In the genomic region with DNA sequence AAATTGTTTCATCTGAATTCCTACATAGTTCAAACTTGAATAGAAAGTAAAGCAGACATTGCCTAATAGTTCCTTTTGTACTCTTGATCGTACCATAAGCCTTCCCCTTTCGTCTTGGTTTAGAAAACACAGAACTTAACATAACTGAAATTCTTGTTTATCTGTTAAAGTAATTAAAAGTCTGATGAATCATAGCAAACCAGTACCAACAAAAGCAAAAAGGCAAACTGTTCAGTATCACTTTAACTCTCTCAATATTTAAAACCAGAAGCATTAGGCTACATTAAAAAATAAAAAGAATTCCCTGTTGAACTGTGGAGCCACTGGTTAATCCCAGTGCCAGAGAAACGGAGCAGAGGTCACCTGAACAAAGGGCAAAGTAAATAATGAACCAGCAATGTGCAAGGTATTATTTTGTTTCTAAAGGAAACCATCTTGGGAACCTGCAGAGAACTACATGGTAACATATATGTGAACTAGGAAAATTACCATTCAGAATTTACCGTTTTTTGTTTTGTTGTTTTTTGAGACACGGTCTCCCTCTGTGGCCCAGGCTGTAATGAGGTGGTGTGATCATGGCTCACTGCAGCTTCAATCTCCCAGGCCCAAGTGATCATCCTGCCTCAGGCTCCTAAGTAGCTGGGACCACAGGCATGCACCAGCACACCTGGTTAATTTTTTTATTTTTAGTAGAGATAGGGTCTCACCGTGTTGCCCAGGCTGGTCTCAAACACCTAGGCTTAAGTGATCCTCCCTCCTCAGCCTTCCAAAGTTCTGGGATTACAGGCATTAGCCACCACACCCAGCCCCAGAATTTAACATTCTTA, we compare ENCODE assay signal across 9 cellular contexts. TPM values are rescaled to one million over a fixed set of nuclear protein-coding genes. Genes with fewer than 3 reads are reported as not detected.
A peak's percentile ranks its signal among the peaks of the same experiment; 100 is the strongest.
DNase-seq lines count a peak whose midpoint lies in the region; ATAC-seq and TF ChIP-seq lines count a peak whose summit lies in the region.
"Had no signal": no experiment of that assay in that cellular context is flagged by ENCODE, and none has a peak within 500 bp of the region (broad histone marks: within the 10 kb centered on the region; RNA-seq: fewer than 3 reads in every experiment).

No MANE protein-coding gene starts in this region.

- no peaks in the 10 kb centered on the region for H4K20me1 ChIP-seq in GM23248 (ENCODE audit: insufficient read depth)

- no peaks in the 10 kb centered on the region for H3K9me2 ChIP-seq in GM23248 (ENCODE audit: insufficient read depth)

- H3K27ac ChIP-seq in GM23248 (peak overlapping the region; percentile 7; the same call in 1 of the 2 replicates), skin epidermis (peak overlapping the region in 20 of 21 experiments; percentile 32 to 84 (median 64))

- H3K4me3 ChIP-seq in GM23248: peak overlapping the region; percentile 29
- H3K4me3 ChIP-seq in astrocyte of the spinal cord (ENCODE audit: low read depth, low read length): no peak overlapping the region
- no peak overlapping the region for H3K4me3 ChIP-seq in skin epidermis

- H3K36me3 ChIP-seq in GM23248 (ENCODE audit: low read depth): no peaks in the 10 kb centered on the region

- DNase-seq in GM23248 (peak; percentile 53), astrocyte of the spinal cord (ENCODE audit: low read depth, low spot score) (peak; percentile 43), iris pigment epithelial cell (ENCODE audit: low read depth) (peak; percentile 86), NCI-H524 (lab: John Stamatoyannopoulos, UW) (no peak)
- no peak for DNase-seq in stimulated activated naive CD4-positive, alpha-beta T cell treated with Interleukin-2 at 50 U/mL for 16 hours (lab: John Stamatoyannopoulos, UW)
- DNase-seq: activated gamma-delta T cell had no signal

- H3F3A ChIP-seq in GM23248 (ENCODE audit: insufficient read depth): peaks cover 13% of the 10 kb centered on the region; the same call in 1 of the 2 replicates

- H3K27me3 ChIP-seq in GM23248 (replicated peaks; ENCODE audit: insufficient read depth): no peaks in the 10 kb centered on the region

- ATAC-seq in GM19351 (IDR thresholded peaks at IDR 0.05; ENCODE audit: unreplicated experiment): no peak
- no peak for ATAC-seq in HG02642 (IDR thresholded peaks at IDR 0.05; ENCODE audit: poor library complexity, unreplicated experiment)

- TF ChIP-seq CTCF in astrocyte of the spinal cord (IDR thresholded peaks at IDR 0.05; ENCODE audit: low read depth, low read length): no peak

- peaks cover 15% of the 10 kb centered on the region for H3K4me1 ChIP-seq in GM23248 (ENCODE audit: insufficient read depth)

- in situ Hi-C loops in GM23248 (cut with MboI) (no loop called here), astrocyte of the spinal cord (cut with HindIII; ENCODE audit: low sequenced_read_pairs) (no loop called here)

- H3K4me2 ChIP-seq in GM23248 (ENCODE audit: unreplicated experiment): peak overlapping the region; percentile 79

- peak overlapping the region; percentile 31 for H3K9ac ChIP-seq in GM23248

- 14 to 15% methylated on average over 6 of the region's 6 CpGs for WGBS in GM23248 (ENCODE audit: low coverage in 1 of 2, low lambda C conversion rate in 2 of 2, missing lambda C conversion rate in 2 of 2), 2 experiments

- peak overlapping the region; percentile 59 for H2AFZ ChIP-seq in GM23248

- no peaks in the 10 kb centered on the region for H3K79me2 ChIP-seq in GM23248 (ENCODE audit: insufficient read depth)

- no peaks in the 10 kb centered on the region for H3K9me3 ChIP-seq in GM23248 (ENCODE audit: low read depth)

RNA-seq across cellular contexts. Expression of a gene that starts 17.1 kb away (rescaled TPM):
- not detected in 2 replicates for total RNA-seq in GM23248 (2014; rRNA removed; shearing (Covaris generic))
- polyA plus RNA-seq in GM23248 (2016; fragmentation: Nextera tagmentation; extraction: Ambion mirVana): not detected in 2 replicates

Comparison
In these comparisons a context has a peak if more than half of its experiments do, and no peak if none do; other contexts are left out.
1. DNase-seq: peak in GM23248 (single experiment), astrocyte of the spinal cord (single experiment) and iris pigment epithelial cell (single experiment); none in NCI-H524 (0 of 2) and stimulated activated naive CD4-positive, alpha-beta T cell treated with Interleukin-2 at 50 U/mL for 16 hours (single experiment).